ENCODE assay signal across 8 cellular contexts in the genomic region with DNA sequence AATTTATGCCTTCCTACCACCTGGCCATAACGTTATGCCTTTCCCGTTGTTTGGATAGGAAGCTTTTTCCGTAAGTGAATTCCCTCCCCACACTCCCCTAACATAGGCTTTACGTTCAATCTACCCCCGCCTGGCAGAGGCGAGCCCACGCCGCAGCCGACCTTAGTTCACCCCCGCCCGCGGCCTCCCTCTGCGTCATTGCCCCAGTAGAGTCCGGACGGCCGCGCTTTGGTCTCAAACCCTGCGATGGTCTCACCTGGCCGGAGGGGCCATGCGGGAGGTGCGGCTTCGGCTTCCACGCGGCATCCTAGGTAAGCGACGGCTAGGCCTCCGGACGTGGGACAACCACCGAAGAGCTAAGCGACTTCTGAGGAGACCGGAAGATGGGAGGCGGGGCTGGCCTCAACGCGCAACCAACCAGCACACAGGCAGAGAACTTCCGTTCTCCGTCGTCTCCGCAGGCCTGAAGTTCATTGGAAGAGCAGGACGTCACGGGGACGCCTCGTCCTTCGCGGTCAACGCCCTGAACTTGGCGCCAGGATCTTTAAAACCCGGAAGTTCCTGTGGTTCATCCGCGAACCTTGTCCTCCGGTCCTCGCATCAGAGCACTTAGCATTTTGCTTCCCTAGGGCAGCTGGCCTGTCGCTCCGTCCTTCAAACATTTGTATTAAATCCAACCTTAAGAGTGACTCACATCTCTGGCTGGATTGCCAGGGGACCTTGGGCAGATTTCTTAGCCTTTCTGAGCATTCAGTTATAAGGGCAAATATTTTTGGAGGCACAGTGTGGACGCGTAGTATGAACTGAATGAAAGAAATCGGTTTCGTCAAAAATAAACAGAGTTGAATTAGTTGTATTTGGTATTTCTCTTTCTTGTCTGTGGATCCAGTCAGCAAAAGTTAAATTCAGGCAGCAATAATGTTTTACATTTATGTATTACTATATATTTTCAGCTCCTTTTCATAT. TPM values are rescaled to one million over a fixed set of nuclear protein-coding genes. Genes with fewer than 3 reads are reported as not detected.
A peak's percentile ranks its signal among the peaks of the same experiment; 100 is the strongest.
DNase-seq lines count a peak whose midpoint lies in the region; ATAC-seq lines count a peak whose summit lies in the region.

A gene with protein sequence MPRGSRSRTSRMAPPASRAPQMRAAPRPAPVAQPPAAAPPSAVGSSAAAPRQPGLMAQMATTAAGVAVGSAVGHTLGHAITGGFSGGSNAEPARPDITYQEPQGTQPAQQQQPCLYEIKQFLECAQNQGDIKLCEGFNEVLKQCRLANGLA (minus strand): TSS at position 369 of the 966 bp plus-strand sequence. CDS start 63 bp downstream, at position 306.

- CTCF ChIA-PET in CD8-positive, alpha-beta memory T cell (lab: Charles Lee), result interaction anchor here (0.7 to 1.7 kb wide), 3 partner anchors 32 to 100 kb away, joined by 3 to 4 read pairs (median 3); no protein-coding TSS in a partner anchor
- CTCF ChIA-PET in activated CD8-positive, alpha-beta T cell treated with anti-CD3 and anti-CD28 coated beads, Interleukin-2, amount 10 ng/mL, durations not matched to agents 7 days and 5 days (lab: Charles Lee), result interaction anchor here (1.0 to 1.3 kb wide), 4 partner anchors 32 to 693 kb away, joined by 3 to 4 read pairs (median 3); no protein-coding TSS in a partner anchor

- no peaks in the 10 kb centered on the region for H3K9me3 ChIP-seq in CD8-positive, alpha-beta memory T cell (ENCODE audit: low read length)

- peak within 1 kb of the TSS; percentile 93 for H3K4me3 ChIP-seq in CD8-positive, alpha-beta memory T cell (ENCODE audit: low read length)

- peak within 1 kb of the TSS; percentile 92 to 99 (median 97) for H3K4me3 Mint-ChIP-seq in CD8-positive, alpha-beta memory T cell
- peak within 1 kb of the TSS; percentile 99 for H3K4me3 Mint-ChIP-seq in activated CD8-positive, alpha-beta T cell treated with anti-CD3 and anti-CD28 coated beads, Interleukin-2, amount 10 ng/mL, durations not matched to agents 7 days and 5 days
- peak within 1 kb of the TSS; percentile 100 for H3K4me3 Mint-ChIP-seq in memory B cell

- peak; percentile 88 to 96 (median 92) for DNase-seq in CD8-positive, alpha-beta memory T cell
- DNase-seq in HS-5 (ENCODE audit: low read depth), result peak; percentile 94
- peak; percentile 61 for DNase-seq in NK-92 (lab: John Stamatoyannopoulos, UW; ENCODE audit: unreplicated experiment)
- peak; percentile 97 for DNase-seq in activated CD8-positive, alpha-beta T cell treated with anti-CD3 and anti-CD28 coated beads, Interleukin-2, amount 10 ng/mL, durations not matched to agents 7 days and 5 days
- DNase-seq in ecto neural progenitor cell (ENCODE audit: low spot score), result peak; percentile 61
- DNase-seq in memory B cell (ENCODE audit: low spot score in 2 of 2), result peak; percentile 78 to 88
- peak; percentile 89 for DNase-seq in stimulated activated CD8-positive, alpha-beta memory T cell treated with anti-CD3 and anti-CD28 coated beads, Interleukin-12 subunit alpha, Interleukin-12 subunit beta, amount 100 ng/mL, for 24 hours (ENCODE audit: extremely low read depth)

- H3K9me3 Mint-ChIP-seq in CD8-positive, alpha-beta memory T cell, result no peaks in the 10 kb centered on the region
- H3K9me3 Mint-ChIP-seq in activated CD8-positive, alpha-beta T cell treated with anti-CD3 and anti-CD28 coated beads, Interleukin-2, amount 10 ng/mL, durations not matched to agents 7 days and 5 days (ENCODE audit: insufficient read depth), result peaks cover 15% of the 10 kb centered on the region
- no peaks in the 10 kb centered on the region for H3K9me3 Mint-ChIP-seq in memory B cell

- H3K27ac Mint-ChIP-seq in CD8-positive, alpha-beta memory T cell, result peak within 1 kb of the TSS; percentile 93 to 100 (median 98)
- peak within 1 kb of the TSS; percentile 99 for H3K27ac Mint-ChIP-seq in activated CD8-positive, alpha-beta T cell treated with anti-CD3 and anti-CD28 coated beads, Interleukin-2, amount 10 ng/mL, durations not matched to agents 7 days and 5 days
- peak within 1 kb of the TSS; percentile 98 for H3K27ac Mint-ChIP-seq in memory B cell

- H3K27ac ChIP-seq in CD8-positive, alpha-beta memory T cell (ENCODE audit: low read depth, low read length), result peak within 1 kb of the TSS; percentile 97

- H3K27me3 Mint-ChIP-seq in CD8-positive, alpha-beta memory T cell, result peaks cover 0 to 2% of the 10 kb centered on the region in 2 donors
- no peaks in the 10 kb centered on the region for H3K27me3 Mint-ChIP-seq in activated CD8-positive, alpha-beta T cell treated with anti-CD3 and anti-CD28 coated beads, Interleukin-2, amount 10 ng/mL, durations not matched to agents 7 days and 5 days (ENCODE audit: low read depth)
- peaks cover 2% of the 10 kb centered on the region for H3K27me3 Mint-ChIP-seq in memory B cell

- POLR2A ChIA-PET in CD8-positive, alpha-beta memory T cell (lab: Charles Lee), result interaction anchor here (0.6 to 1.6 kb wide), 7 partner anchors 41 to 740 kb away, joined by 3 to 8 read pairs (median 6); a partner anchor contains a TSS
- POLR2A ChIA-PET in activated CD8-positive, alpha-beta T cell treated with anti-CD3 and anti-CD28 coated beads, Interleukin-2, amount 10 ng/mL, durations not matched to agents 7 days and 5 days (lab: Charles Lee), result interaction anchor here (0.9 to 2.4 kb wide), 11 partner anchors 10 to 1348 kb away, joined by 3 to 29 read pairs (median 4); a partner anchor contains a TSS

- peaks cover 3 to 44% (median 8%) of the 10 kb centered on the region in 3 donors for H3K36me3 Mint-ChIP-seq in CD8-positive, alpha-beta memory T cell
- peaks cover 41% of the 10 kb centered on the region for H3K36me3 Mint-ChIP-seq in activated CD8-positive, alpha-beta T cell treated with anti-CD3 and anti-CD28 coated beads, Interleukin-2, amount 10 ng/mL, durations not matched to agents 7 days and 5 days (ENCODE audit: low read depth)
- peaks cover 6% of the 10 kb centered on the region for H3K36me3 Mint-ChIP-seq in memory B cell

- peaks cover 22% of the 10 kb centered on the region for H3K4me1 ChIP-seq in CD8-positive, alpha-beta memory T cell (ENCODE audit: insufficient read depth, low read length)

- H3K36me3 ChIP-seq in CD8-positive, alpha-beta memory T cell (ENCODE audit: insufficient read depth, low read length), result peaks cover 25% of the 10 kb centered on the region

- no peaks in the 10 kb centered on the region for H3K27me3 ChIP-seq in CD8-positive, alpha-beta memory T cell (ENCODE audit: insufficient read depth, low read length, poor library complexity, severe bottlenecking)

- peak; percentile 99 for ATAC-seq in GM19468 (IDR thresholded peaks at IDR 0.05; ENCODE audit: extremely low read depth, unreplicated experiment)
- ATAC-seq in activated CD8-positive, alpha-beta T cell treated with anti-CD3 and anti-CD28 coated beads, Interleukin-2, amount 10 ng/mL, durations not matched to agents 7 days and 5 days, result peak; percentile 99
- ATAC-seq in memory B cell (ENCODE audit: low read depth), result peak; percentile 97

- peaks cover 29 to 43% (median 39%) of the 10 kb centered on the region in 3 donors for H3K4me1 Mint-ChIP-seq in CD8-positive, alpha-beta memory T cell
- H3K4me1 Mint-ChIP-seq in activated CD8-positive, alpha-beta T cell treated with anti-CD3 and anti-CD28 coated beads, Interleukin-2, amount 10 ng/mL, durations not matched to agents 7 days and 5 days (ENCODE audit: low read depth), result peaks cover 36% of the 10 kb centered on the region
- peaks cover 20% of the 10 kb centered on the region for H3K4me1 Mint-ChIP-seq in memory B cell

RNA-seq across cellular contexts. Expression of the gene that starts here (rescaled TPM):
- 100 to 1,000 TPM; 599 to 610 TPM for total RNA-seq in CD8-positive, alpha-beta memory T cell
- polyA plus RNA-seq in CD8-positive, alpha-beta memory T cell, result 522 TPM
- 100 to 1,000 TPM; 526 to 534 TPM for total RNA-seq in activated CD8-positive, alpha-beta T cell treated with anti-CD3 and anti-CD28 coated beads, Interleukin-2, amount 10 ng/mL, durations not matched to agents 7 days and 5 days

Comparison
In these comparisons a context has a peak if more than half of its experiments do, and no peak if none do; other contexts are left out.
1. Peak in every context shown above with its lines: DNase-seq, ATAC-seq, H3K4me3 ChIP-seq and H3K27ac ChIP-seq.